ENCODE assay signal across 12 cellular contexts in the genomic region with DNA sequence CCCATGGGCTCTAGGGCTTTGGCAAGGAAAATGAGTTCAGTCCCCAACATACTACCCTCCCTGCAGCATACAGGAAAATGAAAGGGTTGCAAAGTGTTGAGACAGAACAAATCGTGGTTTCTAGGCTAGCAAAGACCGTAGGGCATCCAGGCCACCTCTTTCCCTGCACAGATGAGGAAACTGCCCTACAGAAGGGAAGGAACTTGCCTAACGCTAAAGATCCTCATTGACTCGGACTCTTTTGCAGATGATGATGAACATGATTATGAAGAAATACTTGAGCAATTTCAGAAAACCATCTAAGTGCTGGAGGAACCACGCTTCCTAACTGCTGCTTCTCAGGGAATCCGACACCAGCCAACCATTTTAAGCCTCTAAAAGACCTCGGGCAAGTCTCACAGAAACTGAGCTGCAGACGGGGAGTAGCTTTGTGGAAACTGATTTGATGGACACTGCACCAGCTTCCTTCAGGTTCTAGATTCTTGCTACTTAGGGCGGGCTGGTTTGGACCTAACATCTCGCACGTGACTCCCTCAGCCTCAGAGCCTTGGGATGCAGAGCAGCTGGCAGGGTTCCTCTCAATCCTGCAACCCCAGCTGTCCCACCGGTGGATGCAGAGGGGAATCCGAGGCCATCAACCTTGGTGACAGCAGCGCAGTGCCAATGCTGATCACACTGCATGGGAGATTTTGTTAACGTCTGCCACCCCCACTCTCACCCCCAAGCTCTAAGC. TPM values are rescaled to one million over a fixed set of nuclear protein-coding genes. Genes with fewer than 3 reads are reported as not detected.
DNase-seq lines count a peak whose midpoint lies in the region; ATAC-seq and TF ChIP-seq lines count a peak whose summit lies in the region.
"Had no signal": no experiment of that assay in that cellular context is flagged by ENCODE, and none has a peak within 500 bp of the region (broad histone marks: within the 10 kb centered on the region; RNA-seq: fewer than 3 reads in every experiment).

No MANE protein-coding gene starts in this region.

- no peaks in the 10 kb centered on the region for H3K4me1 ChIP-seq in adrenal gland (replicated peaks in 1 of 2)

- TF ChIP-seq POLR2A in adrenal gland (IDR thresholded peaks at IDR 0.05): no peak

- 79 to 95% (median 80%) methylated on average over 10 to 15 of the region's 15 CpGs for WGBS in adrenal gland, 4 donors

- intact Hi-C loops in adrenal gland (cut with DNase I): no loop called here

- no peak for ATAC-seq in HG03354 (IDR thresholded peaks at IDR 0.05; ENCODE audit: poor library complexity, severe bottlenecking, unreplicated experiment)
- ATAC-seq: Panc1 had no signal

- DNase-seq in AML-193 (lab: John Stamatoyannopoulos, UW) (peak; percentile 93 to 95), KG1 (lab: John Stamatoyannopoulos, UW) (peak; percentile 52), adrenal gland (peak in 2 of 7 donors; percentile 33 to 41), mesenteric fat pad (ENCODE audit: low spot score) (peak; percentile 74), NCI-H1105 (lab: John Stamatoyannopoulos, UW) (no peak), foreskin melanocyte (no peak)
- DNase-seq in effector CD8-positive, alpha-beta T cell (lab: John Stamatoyannopoulos, UW): no peak
- DNase-seq: activated CD4-positive, alpha-beta T cell treated with anti-CD3 and anti-CD28 coated beads for 4 hours; mesenchymal stem cell; NCI-H1105 treated with DMSO at 0.1 percent for 48 hours had no signal

- no peak overlapping the region for H3K4me3 ChIP-seq in adrenal gland

- TF ChIP-seq CTCF in adrenal gland (IDR thresholded peaks at IDR 0.05): no peak

- H3K27me3 ChIP-seq in adrenal gland: no peaks in the 10 kb centered on the region

- peaks cover 0 to 4% of the 10 kb centered on the region in 2 donors for H3K36me3 ChIP-seq in adrenal gland (replicated peaks in 1 of 2)

- peak overlapping the region; percentile 57 to 83 (median 64) for H3K27ac ChIP-seq in adrenal gland

- H3K9me3 ChIP-seq in adrenal gland (replicated peaks in 1 of 3): no peaks in the 10 kb centered on the region

RNA-seq across cellular contexts. Expression of a gene that starts 13.4 kb away (rescaled TPM):
- total RNA-seq in adrenal gland (10 to 100 TPM in 7 of 8 donors, 1 to 10 TPM in 1; 8.5 to 58.0 (median 31.9) TPM), mesenteric fat pad (64.9 TPM)
- 10 to 100 TPM in 2 of 3 donors, 1 to 10 TPM in 1; 8.6 to 27.1 (median 13.9) TPM for polyA plus RNA-seq in adrenal gland

RNA-seq across cellular contexts. Expression of a gene that starts 28.6 kb away (rescaled TPM):
- total RNA-seq in adrenal gland: 10 to 100 TPM; 16.8 to 43.9 (median 32.1) TPM
- 10 to 100 TPM; 15.6 to 36.4 (median 20.2) TPM for polyA plus RNA-seq in adrenal gland
- total RNA-seq in mesenteric fat pad: 31.6 TPM

RNA-seq across cellular contexts. Expression of a gene that starts 49.0 kb away (rescaled TPM):
- total RNA-seq in adrenal gland: not detected
- polyA plus RNA-seq in adrenal gland: under 1 TPM in 1 of 3 donors, not detected in 2; 0.26 TPM
- total RNA-seq in mesenteric fat pad: not detected

RNA-seq across cellular contexts. Expression of a gene that starts 55.2 kb away (rescaled TPM):
- total RNA-seq in adrenal gland (10 to 100 TPM; 20.7 to 63.5 (median 30.4) TPM), mesenteric fat pad (35.3 TPM)
- 10 to 100 TPM; 16.9 to 45.0 (median 19.6) TPM for polyA plus RNA-seq in adrenal gland

Comparison
In these comparisons a context has a peak if more than half of its experiments do, and no peak if none do; other contexts are left out.
1. DNase-seq: peak in AML-193 (2 of 2), KG1 (single experiment) and mesenteric fat pad (single experiment); none in NCI-H1105 (single experiment), effector CD8-positive, alpha-beta T cell (single experiment) and foreskin melanocyte (single experiment).